Comparison of ENCODE assay signal across 24 cellular contexts in genomic region chr10:116005301-116005700, GRCh38.
DNase-seq lines count a peak whose midpoint lies in the region; ATAC-seq, FAIRE-seq and TF ChIP-seq lines count a peak whose summit lies in the region.
"Had no signal": no experiment of that assay in that cellular context is flagged by ENCODE, and none has a peak within 500 bp of the region (broad histone marks: within the 10 kb centered on the region; RNA-seq: fewer than 3 reads in every experiment).

No MANE protein-coding gene starts in this region.

- peak overlapping the region in 1 of 2 donors; percentile 56 for H3K27ac ChIP-seq in liver (ENCODE audit: low read depth in 1 of 2, low read length in 2 of 2)
- no peak overlapping the region for H3K27ac ChIP-seq in HepG2 (ENCODE audit: extremely low read length, insufficient read depth, low read length)
- H3K27ac ChIP-seq in right lobe of liver: peak overlapping the region in 2 of 3 donors; percentile 32 to 45
- no peak overlapping the region for H3K27ac ChIP-seq in thyroid gland
- H3K27ac ChIP-seq: 22Rv1, BLaER1, C4-2B, GM23248 had no signal

- no peaks in the 10 kb centered on the region for H3K79me2 ChIP-seq in HepG2 (ENCODE audit: insufficient read depth, low read length)

- no peak overlapping the region for H3K4me2 ChIP-seq in HepG2 (ENCODE audit: low read depth, low read length)
- H3K4me2 ChIP-seq: BLaER1 had no signal

- POLR2A ChIA-PET in HepG2 (lab: Yijun Ruan, JAX): no interaction called here

- no TSS peak for BruUV-seq in HepG2 (replicated peaks; lab: Mats Ljungman, UMichigan)

- H4K20me1 ChIP-seq in HepG2 (ENCODE audit: insufficient read depth, low read length): no peaks in the 10 kb centered on the region
- H4K20me1 ChIP-seq: BLaER1 had no signal

- DNase-seq in HepG2 (ENCODE audit: low spot score) (no peak), right lobe of liver (peak in 1 of 3 donors; percentile 66), thyroid gland (peak; percentile 16 to 37), iPS-NIHi7 (ENCODE audit: extremely low spot score) (no peak), T-helper 9 cell (no peak)
- no peak for DNase-seq in activated CD4-positive, CD25-positive, alpha-beta regulatory T cell (lab: John Stamatoyannopoulos, UW)
- DNase-seq: CD4-positive, CD25-positive, alpha-beta regulatory T cell; CD8-positive, alpha-beta T cell; DMS 273 treated with DMSO at 0.1 percent for 48 hours; DMS79; EL; GDM1; GM23248; H7; HCEC 1CT had no signal

- WGBS in liver: 32% methylated on average over 2 of the region's 2 CpGs
- 5% methylated on average over 2 of the region's 2 CpGs for WGBS in HepG2 (ENCODE audit: low lambda C conversion rate)
- WGBS in right lobe of liver (ENCODE audit: insufficient coverage, low coverage, low lambda C conversion rate, missing lambda C conversion rate): 19% methylated on average over 2 of the region's 2 CpGs
- WGBS in thyroid gland, 2 donors: 38 to 50% methylated on average over 2 of the region's 2 CpGs

- peak; percentile 46 to 63 for TF ChIP-seq RAD21 in liver (IDR thresholded peaks at IDR 0.05)
- TF ChIP-seq RAD21 in HepG2 (CRISPR knock-in tag; IDR thresholded peaks at IDR 0.05): no peak

- H3K4me3 ChIP-seq in liver (ENCODE audit: low read depth in 1 of 3, low read length in 3 of 3): no peak overlapping the region
- no peak overlapping the region for H3K4me3 ChIP-seq in HepG2 (replicated peaks in 1 of 3; ENCODE audit: insufficient read depth in 1 of 3, low read depth in 2 of 3, low read length in 3 of 3)
- H3K4me3 ChIP-seq in right lobe of liver: no peak overlapping the region
- no peak overlapping the region for H3K4me3 ChIP-seq in thyroid gland (replicated peaks in 1 of 3)
- H3K4me3 ChIP-seq: BLaER1, GM12878, GM23248 had no signal

- no peak for FAIRE-seq in HepG2 (lab: Jason Lieb, UNC)
- FAIRE-seq: A204.1, D721Med, GM12878, GM19239, H1 had no signal

- H3K27me3 ChIP-seq in liver (ENCODE audit: control insufficient read depth in 4 of 4, insufficient read depth in 4 of 4, low read length in 3 of 4) (no peaks in the 10 kb centered on the region), HepG2 (ENCODE audit: control insufficient read depth in 1 of 2, insufficient read depth in 2 of 2, low read length in 2 of 2) (no peaks in the 10 kb centered on the region; a peak in 1 of 5 replicates), right lobe of liver (no peaks in the 10 kb centered on the region), thyroid gland (no peaks in the 10 kb centered on the region)
- H3K27me3 ChIP-seq: BLaER1 had no signal

- no peak for TF ChIP-seq POLR2A in HepG2 (IDR thresholded peaks at IDR 0.05; ENCODE audit: insufficient read depth in 1 of 2, low read depth in 2 of 2, low read length in 2 of 2)
- TF ChIP-seq POLR2A in right lobe of liver (IDR thresholded peaks at IDR 0.05): no peak
- no peak for TF ChIP-seq POLR2A in thyroid gland (IDR thresholded peaks at IDR 0.05)

- peaks cover 12 to 47% (median 37%) of the 10 kb centered on the region in 4 donors for H3K4me1 ChIP-seq in liver (ENCODE audit: control insufficient read depth in 4 of 4, insufficient read depth in 4 of 4, low read length in 3 of 4)
- H3K4me1 ChIP-seq in HepG2 (ENCODE audit: insufficient read depth, low read length): no peaks in the 10 kb centered on the region
- peaks cover 0 to 44% (median 11%) of the 10 kb centered on the region in 4 donors for H3K4me1 ChIP-seq in right lobe of liver
- H3K4me1 ChIP-seq in thyroid gland: peaks cover 17 to 19% of the 10 kb centered on the region in 2 donors
- H3K4me1 ChIP-seq: BLaER1 had no signal

- H3K9me3 ChIP-seq in liver (ENCODE audit: control insufficient read depth in 4 of 4, low read length in 3 of 4): no peaks in the 10 kb centered on the region
- no peaks in the 10 kb centered on the region for H3K9me3 ChIP-seq in HepG2 (ENCODE audit: low read length)
- H3K9me3 ChIP-seq in right lobe of liver: no peaks in the 10 kb centered on the region
- no peaks in the 10 kb centered on the region for H3K9me3 ChIP-seq in thyroid gland

- CTCF ChIA-PET in HepG2 (lab: Yijun Ruan, JAX; ENCODE audit: low intra/inter-chr PET ratio, low total read pairs): no interaction called here

- no peak overlapping the region for H2AFZ ChIP-seq in HepG2 (ENCODE audit: low read length)
- H2AFZ ChIP-seq: GM23248 had no signal

- H3K36me3 ChIP-seq in liver (ENCODE audit: control insufficient read depth in 4 of 4, insufficient read depth in 3 of 4, low read depth in 1 of 4, low read length in 3 of 4) (no peaks in the 10 kb centered on the region), HepG2 (replicated peaks in 1 of 2; ENCODE audit: control insufficient read depth in 1 of 2, insufficient read depth in 2 of 2, low read length in 2 of 2) (no peaks in the 10 kb centered on the region), right lobe of liver (no peaks in the 10 kb centered on the region), thyroid gland (no peaks in the 10 kb centered on the region)
- H3K36me3 ChIP-seq: BLaER1 had no signal

- in situ Hi-C loops in HepG2 (cut with HindIII; ENCODE audit: extremely low pct_ligation_motif_present, low pct_unique_long_range_greater_than_20kb): no loop called here

- H3K9ac ChIP-seq in liver (ENCODE audit: low read depth in 1 of 2, low read length in 2 of 2) (no peak overlapping the region), HepG2 (ENCODE audit: insufficient read depth, low read depth, low read length) (no peak overlapping the region)
- H3K9ac ChIP-seq: BLaER1, GM23248 had no signal

- TF ChIP-seq CTCF in liver (IDR thresholded peaks at IDR 0.05; ENCODE audit: low read depth, low read length, missing input control): no peak
- TF ChIP-seq CTCF in HepG2 (CRISPR knock-in tag; IDR thresholded peaks at IDR 0.05): no peak
- TF ChIP-seq CTCF in right lobe of liver (IDR thresholded peaks at IDR 0.05): no peak
- no peak for TF ChIP-seq CTCF in thyroid gland (IDR thresholded peaks at IDR 0.05)

- ATAC-seq in HepG2: no peak
- peak; percentile 78 to 87 (median 82) for ATAC-seq in right lobe of liver
- ATAC-seq: CD8-positive, alpha-beta T cell; GM12878 had no signal

- TF ChIP-seq EP300 in HepG2 (IDR thresholded peaks at IDR 0.05; ENCODE audit: low read depth in 2 of 2, low read length in 2 of 2): no peak
- no peak for TF ChIP-seq EP300 in HepG2 (CRISPR knock-in tag; IDR thresholded peaks at IDR 0.05; ENCODE audit: borderline replicate concordance)

- intact Hi-C loops in HepG2 (cut with micrococcal nuclease; ENCODE audit: unreplicated experiment): no loop called here
- intact Hi-C loops in right lobe of liver (cut with DNase I): no loop called here
- intact Hi-C loops in thyroid gland (cut with DNase I): no loop called here

TF ChIP-seq in liver, 16 proteins besides CTCF, POLR2A, EP300 and RAD21 (continues in another document):
- TF ChIP-seq, protein P1, sequence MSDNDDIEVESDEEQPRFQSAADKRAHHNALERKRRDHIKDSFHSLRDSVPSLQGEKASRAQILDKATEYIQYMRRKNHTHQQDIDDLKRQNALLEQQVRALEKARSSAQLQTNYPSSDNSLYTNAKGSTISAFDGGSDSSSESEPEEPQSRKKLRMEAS (IDR thresholded peaks at IDR 0.05): peak; percentile 42
- peak; percentile 76 to 79 for TF ChIP-seq HNF4A (conservative IDR thresholded peaks at IDR 0.05)
- TF ChIP-seq FOXA1 (IDR thresholded peaks at IDR 0.05): peak; percentile 53

TF ChIP-seq in HepG2, 621 proteins besides CTCF, POLR2A, EP300 and RAD21:
- TF ChIP-seq, protein P2, sequence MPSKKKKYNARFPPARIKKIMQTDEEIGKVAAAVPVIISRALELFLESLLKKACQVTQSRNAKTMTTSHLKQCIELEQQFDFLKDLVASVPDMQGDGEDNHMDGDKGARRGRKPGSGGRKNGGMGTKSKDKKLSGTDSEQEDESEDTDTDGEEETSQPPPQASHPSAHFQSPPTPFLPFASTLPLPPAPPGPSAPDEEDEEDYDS (CRISPR knock-in tag; IDR thresholded peaks at IDR 0.05): no peak
- TF ChIP-seq, protein P3, sequence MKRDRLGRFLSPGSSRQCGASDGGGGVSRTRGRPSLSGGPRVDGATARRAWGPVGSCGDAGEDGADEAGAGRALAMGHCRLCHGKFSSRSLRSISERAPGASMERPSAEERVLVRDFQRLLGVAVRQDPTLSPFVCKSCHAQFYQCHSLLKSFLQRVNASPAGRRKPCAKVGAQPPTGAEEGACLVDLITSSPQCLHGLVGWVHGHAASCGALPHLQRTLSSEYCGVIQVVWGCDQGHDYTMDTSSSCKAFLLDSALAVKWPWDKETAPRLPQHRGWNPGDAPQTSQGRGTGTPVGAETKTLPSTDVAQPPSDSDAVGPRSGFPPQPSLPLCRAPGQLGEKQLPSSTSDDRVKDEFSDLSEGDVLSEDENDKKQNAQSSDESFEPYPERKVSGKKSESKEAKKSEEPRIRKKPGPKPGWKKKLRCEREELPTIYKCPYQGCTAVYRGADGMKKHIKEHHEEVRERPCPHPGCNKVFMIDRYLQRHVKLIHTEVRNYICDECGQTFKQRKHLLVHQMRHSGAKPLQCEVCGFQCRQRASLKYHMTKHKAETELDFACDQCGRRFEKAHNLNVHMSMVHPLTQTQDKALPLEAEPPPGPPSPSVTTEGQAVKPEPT (CRISPR knock-in tag; IDR thresholded peaks at IDR 0.05; ENCODE audit: low read depth): no peak
- TF ChIP-seq HNRNPL (IDR thresholded peaks at IDR 0.05; ENCODE audit: low read depth, low read length) (no peak), ATAD3A (CRISPR knock-in tag; IDR thresholded peaks at IDR 0.05) (no peak), CHCHD3 (CRISPR knock-in tag; IDR thresholded peaks at IDR 0.05) (no peak), KMT2B (CRISPR knock-in tag; IDR thresholded peaks at IDR 0.05) (no peak), IRF1 (CRISPR knock-in tag; IDR thresholded peaks at IDR 0.05; ENCODE audit: low read depth) (no peak), ZNF235 (CRISPR knock-in tag; IDR thresholded peaks at IDR 0.05; ENCODE audit: borderline replicate concordance) (no peak), SETDB1 (CRISPR knock-in tag; IDR thresholded peaks at IDR 0.05; ENCODE audit: borderline replicate concordance) (no peak), NONO (IDR thresholded peaks at IDR 0.05) (no peak), NONO (CRISPR knock-in tag; conservative IDR thresholded peaks at IDR 0.05) (no peak), ZNF703 (CRISPR knock-in tag; IDR thresholded peaks at IDR 0.05; ENCODE audit: borderline replicate concordance) (no peak)
TF ChIP-seq in HepG2: peak in this region for 0.

Comparison
In these comparisons a context has a peak if more than half of its experiments do, and no peak if none do; other contexts are left out.
1. H3K27ac ChIP-seq: peak in right lobe of liver (2 of 3); none in HepG2 (single experiment) and thyroid gland (0 of 3).
2. DNase-seq: peak in thyroid gland (2 of 2); none in HepG2 (single experiment), activated CD4-positive, CD25-positive, alpha-beta regulatory T cell (0 of 4), iPS-NIHi7 (single experiment) and T-helper 9 cell (single experiment).